1 cellular context compared by ENCODE assay signal in the genomic region with DNA sequence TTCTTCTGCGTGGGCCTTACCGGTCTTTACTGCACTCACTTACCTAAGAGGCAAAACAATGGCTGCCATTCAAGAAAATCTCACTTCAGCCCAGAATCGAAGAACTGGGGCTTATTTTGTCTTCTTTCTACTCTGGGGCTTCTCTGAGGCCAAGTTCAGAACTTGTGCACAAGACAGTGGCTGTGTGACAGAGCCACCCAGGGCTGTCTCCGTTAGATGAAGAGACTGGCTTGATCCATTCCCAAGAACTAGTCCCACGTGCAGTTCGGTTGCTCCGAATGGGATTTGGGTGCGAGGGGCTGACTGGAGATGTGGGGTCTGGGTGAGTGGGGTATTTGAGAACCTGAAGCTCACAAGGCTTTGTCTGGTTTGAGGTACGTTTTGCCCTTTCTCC.
TF ChIP-seq lines count a peak whose summit lies in the region.

No MANE protein-coding gene starts in this region.

TF ChIP-seq in GM23338, 12 proteins besides CTCF, POLR2A, EP300 and RAD21 (continued from another document):
- TF ChIP-seq, protein P1, sequence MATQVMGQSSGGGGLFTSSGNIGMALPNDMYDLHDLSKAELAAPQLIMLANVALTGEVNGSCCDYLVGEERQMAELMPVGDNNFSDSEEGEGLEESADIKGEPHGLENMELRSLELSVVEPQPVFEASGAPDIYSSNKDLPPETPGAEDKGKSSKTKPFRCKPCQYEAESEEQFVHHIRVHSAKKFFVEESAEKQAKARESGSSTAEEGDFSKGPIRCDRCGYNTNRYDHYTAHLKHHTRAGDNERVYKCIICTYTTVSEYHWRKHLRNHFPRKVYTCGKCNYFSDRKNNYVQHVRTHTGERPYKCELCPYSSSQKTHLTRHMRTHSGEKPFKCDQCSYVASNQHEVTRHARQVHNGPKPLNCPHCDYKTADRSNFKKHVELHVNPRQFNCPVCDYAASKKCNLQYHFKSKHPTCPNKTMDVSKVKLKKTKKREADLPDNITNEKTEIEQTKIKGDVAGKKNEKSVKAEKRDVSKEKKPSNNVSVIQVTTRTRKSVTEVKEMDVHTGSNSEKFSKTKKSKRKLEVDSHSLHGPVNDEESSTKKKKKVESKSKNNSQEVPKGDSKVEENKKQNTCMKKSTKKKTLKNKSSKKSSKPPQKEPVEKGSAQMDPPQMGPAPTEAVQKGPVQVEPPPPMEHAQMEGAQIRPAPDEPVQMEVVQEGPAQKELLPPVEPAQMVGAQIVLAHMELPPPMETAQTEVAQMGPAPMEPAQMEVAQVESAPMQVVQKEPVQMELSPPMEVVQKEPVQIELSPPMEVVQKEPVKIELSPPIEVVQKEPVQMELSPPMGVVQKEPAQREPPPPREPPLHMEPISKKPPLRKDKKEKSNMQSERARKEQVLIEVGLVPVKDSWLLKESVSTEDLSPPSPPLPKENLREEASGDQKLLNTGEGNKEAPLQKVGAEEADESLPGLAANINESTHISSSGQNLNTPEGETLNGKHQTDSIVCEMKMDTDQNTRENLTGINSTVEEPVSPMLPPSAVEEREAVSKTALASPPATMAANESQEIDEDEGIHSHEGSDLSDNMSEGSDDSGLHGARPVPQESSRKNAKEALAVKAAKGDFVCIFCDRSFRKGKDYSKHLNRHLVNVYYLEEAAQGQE (IDR thresholded peaks at IDR 0.05; ENCODE audit: unreplicated experiment) = no peak
- TF ChIP-seq, protein P2, sequence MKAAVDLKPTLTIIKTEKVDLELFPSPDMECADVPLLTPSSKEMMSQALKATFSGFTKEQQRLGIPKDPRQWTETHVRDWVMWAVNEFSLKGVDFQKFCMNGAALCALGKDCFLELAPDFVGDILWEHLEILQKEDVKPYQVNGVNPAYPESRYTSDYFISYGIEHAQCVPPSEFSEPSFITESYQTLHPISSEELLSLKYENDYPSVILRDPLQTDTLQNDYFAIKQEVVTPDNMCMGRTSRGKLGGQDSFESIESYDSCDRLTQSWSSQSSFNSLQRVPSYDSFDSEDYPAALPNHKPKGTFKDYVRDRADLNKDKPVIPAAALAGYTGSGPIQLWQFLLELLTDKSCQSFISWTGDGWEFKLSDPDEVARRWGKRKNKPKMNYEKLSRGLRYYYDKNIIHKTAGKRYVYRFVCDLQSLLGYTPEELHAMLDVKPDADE (IDR thresholded peaks at IDR 0.05) = no peak
- TF ChIP-seq EZH2phosphoT487 (IDR thresholded peaks at IDR 0.05; ENCODE audit: unreplicated experiment) (no peak), STAT1 (IDR thresholded peaks at IDR 0.05; ENCODE audit: unreplicated experiment) (no peak), CREB1 (CRISPR knock-in tag; IDR thresholded peaks at IDR 0.05; ENCODE audit: low read depth) (no peak), ZNF114 (CRISPR knock-in tag; IDR thresholded peaks at IDR 0.05) (no peak), EZH2 (IDR thresholded peaks at IDR 0.05; ENCODE audit: low read depth, unreplicated experiment) (no peak), POLR2AphosphoS5 (IDR thresholded peaks at IDR 0.05; ENCODE audit: low read depth) (no peak)
- TF ChIP-seq, protein P3, sequence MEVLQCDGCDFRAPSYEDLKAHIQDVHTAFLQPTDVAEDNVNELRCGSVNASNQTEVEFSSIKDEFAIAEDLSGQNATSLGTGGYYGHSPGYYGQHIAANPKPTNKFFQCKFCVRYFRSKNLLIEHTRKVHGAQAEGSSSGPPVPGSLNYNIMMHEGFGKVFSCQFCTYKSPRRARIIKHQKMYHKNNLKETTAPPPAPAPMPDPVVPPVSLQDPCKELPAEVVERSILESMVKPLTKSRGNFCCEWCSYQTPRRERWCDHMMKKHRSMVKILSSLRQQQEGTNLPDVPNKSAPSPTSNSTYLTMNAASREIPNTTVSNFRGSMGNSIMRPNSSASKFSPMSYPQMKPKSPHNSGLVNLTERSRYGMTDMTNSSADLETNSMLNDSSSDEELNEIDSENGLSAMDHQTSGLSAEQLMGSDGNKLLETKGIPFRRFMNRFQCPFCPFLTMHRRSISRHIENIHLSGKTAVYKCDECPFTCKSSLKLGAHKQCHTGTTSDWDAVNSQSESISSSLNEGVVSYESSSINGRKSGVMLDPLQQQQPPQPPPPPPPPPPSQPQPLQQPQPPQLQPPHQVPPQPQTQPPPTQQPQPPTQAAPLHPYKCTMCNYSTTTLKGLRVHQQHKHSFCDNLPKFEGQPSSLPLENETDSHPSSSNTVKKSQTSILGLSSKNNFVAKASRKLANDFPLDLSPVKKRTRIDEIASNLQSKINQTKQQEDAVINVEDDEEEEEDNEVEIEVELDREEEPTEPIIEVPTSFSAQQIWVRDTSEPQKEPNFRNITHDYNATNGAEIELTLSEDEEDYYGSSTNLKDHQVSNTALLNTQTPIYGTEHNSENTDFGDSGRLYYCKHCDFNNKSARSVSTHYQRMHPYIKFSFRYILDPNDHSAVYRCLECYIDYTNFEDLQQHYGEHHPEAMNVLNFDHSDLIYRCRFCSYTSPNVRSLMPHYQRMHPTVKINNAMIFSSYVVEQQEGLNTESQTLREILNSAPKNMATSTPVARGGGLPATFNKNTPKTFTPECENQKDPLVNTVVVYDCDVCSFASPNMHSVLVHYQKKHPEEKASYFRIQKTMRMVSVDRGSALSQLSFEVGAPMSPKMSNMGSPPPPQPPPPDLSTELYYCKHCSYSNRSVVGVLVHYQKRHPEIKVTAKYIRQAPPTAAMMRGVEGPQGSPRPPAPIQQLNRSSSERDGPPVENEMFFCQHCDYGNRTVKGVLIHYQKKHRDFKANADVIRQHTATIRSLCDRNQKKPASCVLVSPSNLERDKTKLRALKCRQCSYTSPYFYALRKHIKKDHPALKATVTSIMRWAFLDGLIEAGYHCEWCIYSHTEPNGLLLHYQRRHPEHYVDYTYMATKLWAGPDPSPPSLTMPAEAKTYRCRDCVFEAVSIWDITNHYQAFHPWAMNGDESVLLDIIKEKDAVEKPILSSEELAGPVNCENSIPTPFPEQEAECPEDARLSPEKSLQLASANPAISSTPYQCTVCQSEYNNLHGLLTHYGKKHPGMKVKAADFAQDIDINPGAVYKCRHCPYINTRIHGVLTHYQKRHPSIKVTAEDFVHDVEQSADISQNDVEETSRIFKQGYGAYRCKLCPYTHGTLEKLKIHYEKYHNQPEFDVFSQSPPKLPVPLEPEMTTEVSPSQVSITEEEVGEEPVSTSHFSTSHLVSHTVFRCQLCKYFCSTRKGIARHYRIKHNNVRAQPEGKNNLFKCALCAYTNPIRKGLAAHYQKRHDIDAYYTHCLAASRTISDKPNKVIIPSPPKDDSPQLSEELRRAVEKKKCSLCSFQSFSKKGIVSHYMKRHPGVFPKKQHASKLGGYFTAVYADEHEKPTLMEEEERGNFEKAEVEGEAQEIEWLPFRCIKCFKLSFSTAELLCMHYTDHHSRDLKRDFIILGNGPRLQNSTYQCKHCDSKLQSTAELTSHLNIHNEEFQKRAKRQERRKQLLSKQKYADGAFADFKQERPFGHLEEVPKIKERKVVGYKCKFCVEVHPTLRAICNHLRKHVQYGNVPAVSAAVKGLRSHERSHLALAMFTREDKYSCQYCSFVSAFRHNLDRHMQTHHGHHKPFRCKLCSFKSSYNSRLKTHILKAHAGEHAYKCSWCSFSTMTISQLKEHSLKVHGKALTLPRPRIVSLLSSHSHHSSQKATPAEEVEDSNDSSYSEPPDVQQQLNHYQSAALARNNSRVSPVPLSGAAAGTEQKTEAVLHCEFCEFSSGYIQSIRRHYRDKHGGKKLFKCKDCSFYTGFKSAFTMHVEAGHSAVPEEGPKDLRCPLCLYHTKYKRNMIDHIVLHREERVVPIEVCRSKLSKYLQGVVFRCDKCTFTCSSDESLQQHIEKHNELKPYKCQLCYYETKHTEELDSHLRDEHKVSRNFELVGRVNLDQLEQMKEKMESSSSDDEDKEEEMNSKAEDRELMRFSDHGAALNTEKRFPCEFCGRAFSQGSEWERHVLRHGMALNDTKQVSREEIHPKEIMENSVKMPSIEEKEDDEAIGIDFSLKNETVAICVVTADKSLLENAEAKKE (CRISPR knock-in tag; IDR thresholded peaks at IDR 0.05) = no peak
TF ChIP-seq in GM23338: peak in this region for 0.
